In the genomic region with DNA sequence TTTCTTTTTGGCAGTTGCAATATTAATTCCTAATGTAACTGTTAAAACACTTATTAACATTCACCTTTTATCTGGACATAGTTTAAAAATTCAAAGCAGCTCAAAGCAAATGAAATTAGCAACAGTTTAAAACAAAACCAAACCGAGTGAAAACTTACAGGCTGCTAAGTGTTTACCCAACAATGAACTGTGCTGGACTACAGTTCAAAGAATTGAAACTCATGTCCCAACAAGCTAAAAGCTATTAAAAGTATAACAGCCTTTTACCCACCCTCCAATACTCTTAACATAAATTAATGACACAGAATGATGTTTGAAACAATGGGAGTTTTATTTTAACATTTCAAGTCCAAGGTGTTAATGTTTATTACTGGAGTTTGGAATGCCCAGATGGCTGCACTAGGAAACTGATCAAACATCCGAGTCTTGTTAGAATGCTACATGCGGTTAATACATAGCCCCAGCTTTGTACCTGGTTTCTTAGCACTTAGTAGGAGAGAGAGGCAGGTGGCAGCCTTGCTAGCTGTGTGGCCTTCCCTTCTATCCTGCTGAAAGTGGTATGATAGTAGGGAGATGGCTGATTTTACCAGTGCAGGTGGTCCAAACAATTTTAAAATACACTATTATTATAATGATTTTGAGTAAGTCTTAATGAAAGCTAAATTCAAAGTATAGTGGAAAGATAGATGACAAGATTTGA, we compare ENCODE assay signal across 17 cellular contexts. TPM values are rescaled to one million over a fixed set of nuclear protein-coding genes. Genes with fewer than 3 reads are reported as not detected.
DNase-seq lines count a peak whose midpoint lies in the region; ATAC-seq and TF ChIP-seq lines count a peak whose summit lies in the region.
"Had no signal": no experiment of that assay in that cellular context is flagged by ENCODE, and none has a peak within 500 bp of the region (broad histone marks: within the 10 kb centered on the region; RNA-seq: fewer than 3 reads in every experiment).

No MANE protein-coding gene starts in this region.

- BruUV-seq in MCF 10A (replicated peaks; lab: Mats Ljungman, UMichigan) (no TSS peak), mammary epithelial cell (replicated peaks; lab: Mats Ljungman, UMichigan) (no TSS peak)

- peaks cover 17% of the 10 kb centered on the region for H3K4me1 Mint-ChIP-seq in MCF 10A (ENCODE audit: insufficient read depth, unreplicated experiment)

- H3K27me3 Mint-ChIP-seq in MCF 10A (ENCODE audit: insufficient read depth, unreplicated experiment), result no peaks in the 10 kb centered on the region

- intact Hi-C loops in MCF 10A (cut with micrococcal nuclease), result no loop called here
- intact Hi-C loops in mammary epithelial cell (cut with micrococcal nuclease), result no loop called here
- intact Hi-C loops in gastrocnemius medialis (cut with DNase I; ENCODE audit: low total_unique reads), result no loop called here

- H3K9me3 ChIP-seq in mammary epithelial cell (replicated peaks; ENCODE audit: insufficient read depth, low read length) (no peaks in the 10 kb centered on the region), gastrocnemius medialis (no peaks in the 10 kb centered on the region)
- H3K9me3 ChIP-seq: Peyer's patch had no signal

- no peak for TF ChIP-seq CTCF in MCF 10A (IDR thresholded peaks at IDR 0.05; ENCODE audit: unreplicated experiment)
- TF ChIP-seq CTCF in mammary epithelial cell (conservative IDR thresholded peaks at IDR 0.05 in 1 of 2, IDR thresholded peaks at IDR 0.05 in 1 of 2; ENCODE audit: extremely low read depth in 1 of 2, insufficient read depth in 1 of 2, low read depth in 1 of 2, low read length in 2 of 2), result no peak
- no peak for TF ChIP-seq CTCF in gastrocnemius medialis (IDR thresholded peaks at IDR 0.05 in 4 of 5, conservative IDR thresholded peaks at IDR 0.05 in 1 of 5)

- dilution Hi-C loops in mammary epithelial cell (cut with HindIII; ENCODE audit: low sequenced_read_pairs), result no loop called here

- no peak overlapping the region for H3K4me2 ChIP-seq in mammary epithelial cell (ENCODE audit: insufficient read depth, low read depth, low read length)

- H3K27me3 ChIP-seq in mammary epithelial cell (ENCODE audit: insufficient read depth, low read length) (no peaks in the 10 kb centered on the region), gastrocnemius medialis (no peaks in the 10 kb centered on the region)
- H3K27me3 ChIP-seq: Peyer's patch had no signal

- no peak overlapping the region for H3K4me3 ChIP-seq in mammary epithelial cell (replicated peaks in 1 of 3; ENCODE audit: insufficient read depth in 1 of 3, low read depth in 2 of 3, low read length in 3 of 3)
- H3K4me3 ChIP-seq in gastrocnemius medialis, result no peak overlapping the region
- H3K4me3 ChIP-seq: Peyer's patch had no signal

- no peaks in the 10 kb centered on the region for H3K9me3 Mint-ChIP-seq in MCF 10A (ENCODE audit: unreplicated experiment)

- in situ Hi-C loops in mammary epithelial cell (cut with MboI; ENCODE audit: low sequenced_read_pairs in 2 of 2), result no loop called here
- in situ Hi-C loops in gastrocnemius medialis (cut with MboI; ENCODE audit: low sequenced_read_pairs in 4 of 4), result no loop called here

- no peak overlapping the region for H2AFZ ChIP-seq in mammary epithelial cell (ENCODE audit: low read depth, low read length)

- POLR2A ChIA-PET in MCF 10A (lab: Yijun Ruan, JAX), result interaction anchor here (0.7 to 3.5 kb wide), 5 partner anchors 13 to 31 kb away, joined by 4 to 21 read pairs (median 5); a partner anchor contains a TSS

- H3K27ac Mint-ChIP-seq in MCF 10A (ENCODE audit: low read depth, unreplicated experiment), result peak overlapping the region; percentile 94
- H3K27ac Mint-ChIP-seq: CD4-positive, CD25-positive, alpha-beta regulatory T cell had no signal

- no peak overlapping the region for H3K9ac ChIP-seq in mammary epithelial cell (ENCODE audit: insufficient read depth, low read length)

- H3K27ac ChIP-seq in mammary epithelial cell (ENCODE audit: insufficient read depth, low read depth, low read length) (no peak overlapping the region), gastrocnemius medialis (peak overlapping the region; percentile 5 to 47 (median 27)), substantia nigra (ENCODE audit: low read depth, low read length, poor library complexity, severe bottlenecking) (no peak overlapping the region)
- H3K27ac ChIP-seq: Peyer's patch had no signal

- no peak for TF ChIP-seq POLR2A in gastrocnemius medialis (IDR thresholded peaks at IDR 0.05)

- CTCF ChIA-PET in MCF 10A (lab: Yijun Ruan, JAX), result interaction anchor here (0.6 to 1.4 kb wide), 4 partner anchors 18 to 218 kb away, joined by 4 to 12 read pairs (median 4); no protein-coding TSS in a partner anchor
- CTCF ChIA-PET in mammary epithelial cell (lab: Charles Lee; ENCODE audit: low non-redundant PET), result no interaction called here

- H4K20me1 ChIP-seq in mammary epithelial cell (ENCODE audit: insufficient read depth, low read length), result no peaks in the 10 kb centered on the region

- DNase-seq in MCF 10A (ENCODE audit: unreplicated experiment), result no peak
- no peak for DNase-seq in mammary epithelial cell
- peak; percentile 21 for DNase-seq in NCI-H69 (lab: John Stamatoyannopoulos, UW)
- peak; percentile 41 for DNase-seq in dermis blood vessel endothelial cell
- no peak for DNase-seq in gastrocnemius medialis
- DNase-seq in substantia nigra (lab: John Stamatoyannopoulos, UW), result no peak
- no peak for DNase-seq in activated T-cell treated with anti-CD3 and anti-CD28 coated beads for 4 hours
- no peak for DNase-seq in GDM1 (lab: John Stamatoyannopoulos, UW)
- DNase-seq: ACHN; CD4-positive, CD25-positive, alpha-beta regulatory T cell; DMS53; HCEC 1CT; Kasumi-1; NCI-H1417 treated with DMSO at 0.1 percent for 48 hours; NCI-H226; Peyer's patch; SHP77 treated with DMSO at 0.1 percent for 48 hours had no signal

- no peaks in the 10 kb centered on the region for H3K36me3 ChIP-seq in mammary epithelial cell (ENCODE audit: insufficient read depth, low read length)
- no peaks in the 10 kb centered on the region for H3K36me3 ChIP-seq in gastrocnemius medialis
- H3K36me3 ChIP-seq: Peyer's patch had no signal

- no peaks in the 10 kb centered on the region for H3K36me3 Mint-ChIP-seq in MCF 10A (ENCODE audit: insufficient read depth, unreplicated experiment)
- H3K36me3 Mint-ChIP-seq: CD4-positive, CD25-positive, alpha-beta regulatory T cell had no signal

- WGBS in mammary epithelial cell (ENCODE audit: low coverage, missing lambda C conversion rate), result 32% methylated on average over 3 of the region's 3 CpGs

- H3K4me3 Mint-ChIP-seq in MCF 10A (ENCODE audit: unreplicated experiment), result no peak overlapping the region
- H3K4me3 Mint-ChIP-seq: CD4-positive, CD25-positive, alpha-beta regulatory T cell had no signal

- no peaks in the 10 kb centered on the region for H3K79me2 ChIP-seq in mammary epithelial cell (ENCODE audit: insufficient read depth, low read length)

- no peak for ATAC-seq in gastrocnemius medialis

- H3K4me1 ChIP-seq in mammary epithelial cell (ENCODE audit: insufficient read depth, low read length) (peaks cover 7% of the 10 kb centered on the region), gastrocnemius medialis (no peaks in the 10 kb centered on the region)
- H3K4me1 ChIP-seq: Peyer's patch had no signal

RNA-seq across cellular contexts. Expression of a gene that starts 21.1 kb away (rescaled TPM):
- total RNA-seq in MCF 10A (2022) (52.3 and 53.9 TPM in 2 replicates), mammary epithelial cell (10 to 100 TPM; 74.7 to 75.7 TPM), dermis blood vessel endothelial cell (133 and 145 TPM in 2 replicates), gastrocnemius medialis (10 to 100 TPM; 14.5 to 43.7 (median 20.1) TPM)
- 21.1 TPM for polyA plus RNA-seq in mammary epithelial cell
- polyA minus RNA-seq in mammary epithelial cell, result 188 TPM

RNA-seq across cellular contexts. Expression of a gene that starts 29.7 kb away (rescaled TPM):
- total RNA-seq in MCF 10A (2022) (207 and 224 TPM in 2 replicates), mammary epithelial cell (100 to 1,000 TPM in 1 of 2 donors, 10 to 100 TPM in 1; 85.5 to 125 TPM), dermis blood vessel endothelial cell (78.3 and 91.2 TPM in 2 replicates), gastrocnemius medialis (100 to 1,000 TPM in 3 of 4 donors, 10 to 100 TPM in 1; 84.4 to 157 (median 126) TPM)
- polyA plus RNA-seq in mammary epithelial cell, result 102 TPM
- 55.2 TPM for polyA minus RNA-seq in mammary epithelial cell

Comparison
In these comparisons a context has a peak if more than half of its experiments do, and no peak if none do; other contexts are left out.
1. DNase-seq: peak in NCI-H69 (single experiment) and dermis blood vessel endothelial cell (single experiment); none in MCF 10A (single experiment), mammary epithelial cell (single experiment), gastrocnemius medialis (0 of 2), substantia nigra (0 of 49), activated T-cell treated with anti-CD3 and anti-CD28 coated beads for 4 hours (single experiment) and GDM1 (single experiment).
2. H3K27ac ChIP-seq: peak in gastrocnemius medialis (4 of 4); none in mammary epithelial cell (single experiment) and substantia nigra (single experiment).